In genomic region chr14:86654558-86655184, GRCh38 we compare ENCODE assay signal across 8 cellular contexts.
A peak's percentile ranks its signal among the peaks of the same experiment; 100 is the strongest.
DNase-seq lines count a peak whose midpoint lies in the region; ATAC-seq, FAIRE-seq and TF ChIP-seq lines count a peak whose summit lies in the region.

No MANE protein-coding gene starts in this region.

- peak; percentile 36 for FAIRE-seq in A549 (lab: Jason Lieb, UNC)

- no peak overlapping the region for H3K4me3 ChIP-seq in A549

- POLR2A ChIA-PET in A549 (lab: Yijun Ruan, JAX), result no interaction called here

- no peaks in the 10 kb centered on the region for H3K4me1 ChIP-seq in A549

- H3K9me3 ChIP-seq in A549, result no peaks in the 10 kb centered on the region

- H3K27ac ChIP-seq in A549, result no peak overlapping the region

- ATAC-seq in A549, result 0 out of 6 replicates have a peak, but pooled peaks of 1 of the 2 experiments have one; percentile 33

- CTCF ChIA-PET in A549 (lab: Yijun Ruan, JAX), result interaction anchor here (0.7 to 2.1 kb wide), 5 partner anchors 9 to 21 kb away, joined by 3 to 6 read pairs (median 3); no protein-coding TSS in a partner anchor

- 0 out of 3 replicates have a peak overlapping the region, but pooled peaks have one; percentile 16 for H3K4me2 ChIP-seq in A549

- 20% methylated on average over 8 of the region's 8 CpGs for WGBS in A549 (ENCODE audit: missing lambda C conversion rate)

- TF ChIP-seq RAD21 in A549 (conservative IDR thresholded peaks at IDR 0.05 in 1 of 2, IDR thresholded peaks at IDR 0.05 in 1 of 2), result peak; percentile 30 to 51; a peak in 3 of 5 replicates

- TF ChIP-seq POLR2A in A549 (IDR thresholded peaks at IDR 0.05; ENCODE audit: low read length), result no peak

- DNase-seq in A549 (ENCODE audit: low read depth in 1 of 2, low spot score in 1 of 2) (peak; percentile 7 to 51), NCI-H2227 treated with DMSO at 0.1 percent for 48 hours (lab: John Stamatoyannopoulos, UW) (peak; percentile 42), iPS-NIHi7 (ENCODE audit: extremely low spot score) (peak; percentile 57), germinal center (ENCODE audit: low spot score) (no peak), DMS79 treated with DMSO at 0.1 percent for 48 hours (lab: John Stamatoyannopoulos, UW) (no peak)
- peak; percentile 77 for DNase-seq in activated CD8-positive, alpha-beta memory T cell treated with anti-CD3 and anti-CD28 coated beads, Interleukin-2, amount 50 U/mL, for 48 hours
- DNase-seq in stimulated activated CD8-positive, alpha-beta memory T cell treated with anti-CD3 and anti-CD28 coated beads, Interleukin-7, amount 100 ng/mL, for 48 hours (ENCODE audit: extremely low read depth in 1 of 2, low read depth in 1 of 2), result peak; percentile 7 to 11

- TF ChIP-seq CTCF in A549 (IDR thresholded peaks at IDR 0.05) (peak; percentile 39), GM12872 (IDR thresholded peaks at IDR 0.05; ENCODE audit: insufficient read depth, low read depth, low read length) (0 out of 3 replicates have a peak, but pooled peaks have one; percentile 26)

- no peak for TF ChIP-seq EP300 in A549 (IDR thresholded peaks at IDR 0.05)

TF ChIP-seq in A549, 52 proteins besides CTCF, POLR2A, EP300 and RAD21:
- TF ChIP-seq SREBF2 (IDR thresholded peaks at IDR 0.05), result no peak
- peak; percentile 42; the same call in 1 of the 3 replicates for TF ChIP-seq SMC3 (IDR thresholded peaks at IDR 0.05)
- no peak for TF ChIP-seq CBX2 (IDR thresholded peaks at IDR 0.05; ENCODE audit: borderline replicate concordance, low read depth)
- TF ChIP-seq POLR2AphosphoS2 (conservative IDR thresholded peaks at IDR 0.05; ENCODE audit: low read length), result no peak
- no peak for TF ChIP-seq HOXB13 (CRISPR knock-in tag; IDR thresholded peaks at IDR 0.05; ENCODE audit: low read depth)
- no peak for TF ChIP-seq ZFP36 (IDR thresholded peaks at IDR 0.05; ENCODE audit: borderline replicate concordance, partially characterized antibody)
- no peak for TF ChIP-seq CHD2 (IDR thresholded peaks at IDR 0.05; ENCODE audit: low read length, partially characterized antibody)

Comparison
In these comparisons a context has a peak if more than half of its experiments do, and no peak if none do; other contexts are left out.
1. DNase-seq: peak in A549 (2 of 2), NCI-H2227 treated with DMSO at 0.1 percent for 48 hours (single experiment), activated CD8-positive, alpha-beta memory T cell treated with anti-CD3 and anti-CD28 coated beads, Interleukin-2, amount 50 U/mL, for 48 hours (single experiment), iPS-NIHi7 (single experiment) and stimulated activated CD8-positive, alpha-beta memory T cell treated with anti-CD3 and anti-CD28 coated beads, Interleukin-7, amount 100 ng/mL, for 48 hours (2 of 2); none in germinal center (single experiment) and DMS79 treated with DMSO at 0.1 percent for 48 hours (single experiment).